In genomic region chr16:50195276-50195675, GRCh38 we compare ENCODE assay signal across 10 cellular contexts.
DNase-seq lines count a peak whose midpoint lies in the region; ATAC-seq and TF ChIP-seq lines count a peak whose summit lies in the region.
"Had no signal": no experiment of that assay in that cellular context is flagged by ENCODE, and none has a peak within 500 bp of the region (broad histone marks: within the 10 kb centered on the region; RNA-seq: fewer than 3 reads in every experiment).

No MANE protein-coding gene starts in this region.

- no peak for DNase-seq in stimulated activated naive CD8-positive, alpha-beta T cell treated with anti-CD3 and anti-CD28 coated beads, Interleukin-15, Interleukin-2, amounts not matched to agents 100 U/mL and 50 U/mL, for 24 hours
- peak; percentile 22 for DNase-seq in glomerular visceral epithelial cell (ENCODE audit: extremely low spot score)
- DNase-seq in T-helper 9 cell = no peak
- DNase-seq in NCI-H82 (lab: John Stamatoyannopoulos, UW) = no peak
- DNase-seq in NCI-H2171 (lab: John Stamatoyannopoulos, UW) = no peak
- DNase-seq: activated effector memory CD4-positive, alpha-beta T cell treated with anti-CD3 and anti-CD28 coated beads, Interleukin-2, amount 50 U/mL, for 16 hours; DMS79 had no signal

- H3K4me3 Mint-ChIP-seq in stimulated activated naive CD8-positive, alpha-beta T cell treated with anti-CD3 and anti-CD28 coated beads, Interleukin-15, Interleukin-2, amounts not matched to agents 100 ng/mL and 50 ng/mL, for 24 hours = no peak overlapping the region

- no peak for ATAC-seq in stimulated activated naive CD8-positive, alpha-beta T cell treated with anti-CD3 and anti-CD28 coated beads, Interleukin-15, Interleukin-2, amounts not matched to agents 100 U/mL and 50 U/mL, for 24 hours
- peak; percentile 68 for ATAC-seq in SK-N-SH treated with all-trans-retinoic acid at 6 μM for 48 hours
- ATAC-seq in HG02588 (IDR thresholded peaks at IDR 0.05; ENCODE audit: unreplicated experiment) = no peak

- peaks cover 73% of the 10 kb centered on the region for H3K4me1 Mint-ChIP-seq in stimulated activated naive CD8-positive, alpha-beta T cell treated with anti-CD3 and anti-CD28 coated beads, Interleukin-15, Interleukin-2, amounts not matched to agents 100 ng/mL and 50 ng/mL, for 24 hours (ENCODE audit: low read depth)

- no peaks in the 10 kb centered on the region for H3K9me3 Mint-ChIP-seq in stimulated activated naive CD8-positive, alpha-beta T cell treated with anti-CD3 and anti-CD28 coated beads, Interleukin-15, Interleukin-2, amounts not matched to agents 100 ng/mL and 50 ng/mL, for 24 hours

- H3K27me3 Mint-ChIP-seq in stimulated activated naive CD8-positive, alpha-beta T cell treated with anti-CD3 and anti-CD28 coated beads, Interleukin-15, Interleukin-2, amounts not matched to agents 100 ng/mL and 50 ng/mL, for 24 hours = no peaks in the 10 kb centered on the region

- H3K27ac Mint-ChIP-seq in stimulated activated naive CD8-positive, alpha-beta T cell treated with anti-CD3 and anti-CD28 coated beads, Interleukin-15, Interleukin-2, amounts not matched to agents 100 ng/mL and 50 ng/mL, for 24 hours = peak overlapping the region; percentile 55

- H3K36me3 Mint-ChIP-seq in stimulated activated naive CD8-positive, alpha-beta T cell treated with anti-CD3 and anti-CD28 coated beads, Interleukin-15, Interleukin-2, amounts not matched to agents 100 ng/mL and 50 ng/mL, for 24 hours (ENCODE audit: low read depth) = peaks cover 4% of the 10 kb centered on the region

TF ChIP-seq in SK-N-SH treated with all-trans-retinoic acid at 6 μM for 48 hours, 23 proteins besides CTCF, POLR2A, EP300 and RAD21:
- TF ChIP-seq ZC3H10 (CRISPR knock-in tag; IDR thresholded peaks at IDR 0.05) = no peak
- TF ChIP-seq RARB (CRISPR knock-in tag; IDR thresholded peaks at IDR 0.05) = no peak
